ENCODE assay signal across 1 cellular context in genomic region chr3:156787926-156788663, GRCh38.
A peak's percentile ranks its signal among the peaks of the same experiment; 100 is the strongest.
TF ChIP-seq lines count a peak whose summit lies in the region.

No MANE protein-coding gene starts in this region.

TF ChIP-seq in K562, 482 proteins besides CTCF, POLR2A, EP300 and RAD21 (continued from another document and continues in another):
- TF ChIP-seq PBX2 (CRISPR knock-in tag; IDR thresholded peaks at IDR 0.05; ENCODE audit: low read depth) (no peak), PBX2 (tag; conservative IDR thresholded peaks at IDR 0.05; ENCODE audit: low read depth) (0 out of 2 replicates have a peak, but pooled peaks have one; percentile 45), CLOCK (CRISPR knock-in tag; IDR thresholded peaks at IDR 0.05; ENCODE audit: borderline replicate concordance) (no peak), MTA3 (IDR thresholded peaks at IDR 0.05; ENCODE audit: borderline replicate concordance) (0 out of 2 replicates have a peak, but pooled peaks have one; percentile 24), STAT5B (CRISPR knock-in tag; IDR thresholded peaks at IDR 0.05) (no peak), LEF1 (IDR thresholded peaks at IDR 0.05) (0 out of 2 replicates have a peak, but pooled peaks have one; percentile 34), TCF3 (CRISPR knock-in tag; IDR thresholded peaks at IDR 0.05) (peak; percentile 59; the same call in 1 of the 2 replicates), MAFG (tag; conservative IDR thresholded peaks at IDR 0.05) (0 out of 2 replicates have a peak, but pooled peaks have one; percentile 31), PHB (CRISPR knock-in tag; IDR thresholded peaks at IDR 0.05) (no peak), DNMT1 (IDR thresholded peaks at IDR 0.05) (no peak), CEBPZ (IDR thresholded peaks at IDR 0.05; ENCODE audit: borderline replicate concordance, low read depth, low read length) (no peak), ARID1B (IDR thresholded peaks at IDR 0.05) (peak; percentile 87), BRD9 (IDR thresholded peaks at IDR 0.05; ENCODE audit: low read depth, partially characterized antibody) (peak; percentile 79), NFE2 (IDR thresholded peaks at IDR 0.05; ENCODE audit: low read depth) (peak; percentile 64), ZFP36 (IDR thresholded peaks at IDR 0.05; ENCODE audit: low read depth, low read length, partially characterized antibody) (no peak), RBM22 (IDR thresholded peaks at IDR 0.05; ENCODE audit: low read depth, low read length, poor library complexity, severe bottlenecking) (no peak), ZBTB43 (CRISPR knock-in tag; IDR thresholded peaks at IDR 0.05) (no peak), KLF16 (IDR thresholded peaks at IDR 0.05) (peak; percentile 20; the same call in 1 of the 2 replicates), NCOA1 (IDR thresholded peaks at IDR 0.05; ENCODE audit: low read depth) (no peak), HDAC1 (IDR thresholded peaks at IDR 0.05) (0 out of 4 replicates have a peak, but pooled peaks of 1 of the 2 experiments have one; percentile 24), TAL1 (IDR thresholded peaks at IDR 0.05) (peak; percentile 35; the same call in 1 of the 2 replicates), HMBOX1 (IDR thresholded peaks at IDR 0.05) (peak; percentile 100), MYBL2 (IDR thresholded peaks at IDR 0.05; ENCODE audit: low read depth) (no peak), MYBL2 (CRISPR knock-in tag; IDR thresholded peaks at IDR 0.05; ENCODE audit: borderline replicate concordance) (no peak), ZFP91 (CRISPR knock-in tag; IDR thresholded peaks at IDR 0.05) (no peak), ZNF121 (CRISPR knock-in tag; conservative IDR thresholded peaks at IDR 0.05) (no peak), DACH1 (IDR thresholded peaks at IDR 0.05; ENCODE audit: partially characterized antibody) (peak; percentile 73), ESRRA (IDR thresholded peaks at IDR 0.05; ENCODE audit: borderline replicate concordance, low read depth) (no peak), TRIM24 (IDR thresholded peaks at IDR 0.05) (peak in 1 of 2 experiments; percentile 27; a peak in 1 of 4 replicates), CHD4 (IDR thresholded peaks at IDR 0.05; ENCODE audit: insufficient read depth, insufficient replicate concordance, low read depth, low read length, poor library complexity, severe bottlenecking) (no peak), ETS1 (conservative IDR thresholded peaks at IDR 0.05; ENCODE audit: control insufficient read depth, low read depth, low read length) (no peak), TSHZ1 (CRISPR knock-in tag; IDR thresholded peaks at IDR 0.05) (no peak), PTBP1 (IDR thresholded peaks at IDR 0.05; ENCODE audit: low read depth, low read length) (no peak), FIP1L1 (IDR thresholded peaks at IDR 0.05; ENCODE audit: low read depth, low read length, poor library complexity, severe bottlenecking) (no peak), TEAD4 (IDR thresholded peaks at IDR 0.05; ENCODE audit: low read length) (peak; percentile 62), TEAD4 (CRISPR knock-in tag; IDR thresholded peaks at IDR 0.05; ENCODE audit: borderline replicate concordance) (no peak), NRF1 (conservative IDR thresholded peaks at IDR 0.05 in 1 of 2, IDR thresholded peaks at IDR 0.05 in 1 of 2) (no peak), RCOR1 (IDR thresholded peaks at IDR 0.05; ENCODE audit: borderline replicate concordance in 1 of 2, low read depth in 2 of 2, low read length in 2 of 2) (peak in 1 of 2 experiments; percentile 76; a peak in 1 of 4 replicates), FOS (IDR thresholded peaks at IDR 0.05; ENCODE audit: extremely low read depth, insufficient read length) (peak; percentile 62), CREB3L1 (IDR thresholded peaks at IDR 0.05; ENCODE audit: borderline replicate concordance, low read depth) (no peak), FOXM1 (IDR thresholded peaks at IDR 0.05; ENCODE audit: low read depth) (peak; percentile 30; the same call in 1 of the 2 replicates), FOXM1 (CRISPR knock-in tag; IDR thresholded peaks at IDR 0.05; ENCODE audit: low read depth) (no peak), SMARCE1 (IDR thresholded peaks at IDR 0.05) (peak; percentile 93)
